ENCODE assay signal across 1 cellular context in genomic region chr20:47972916-47973309, GRCh38.
TF ChIP-seq lines count a peak whose summit lies in the region.

No MANE protein-coding gene starts in this region.

TF ChIP-seq in A549, 52 proteins besides CTCF, POLR2A, EP300 and RAD21 (continued from another document):
- TF ChIP-seq REST (IDR thresholded peaks at IDR 0.05) (no peak), ZC3H11A (IDR thresholded peaks at IDR 0.05) (no peak), HMGXB4 (CRISPR knock-in tag; IDR thresholded peaks at IDR 0.05; ENCODE audit: borderline replicate concordance) (no peak), BHLHE40 (IDR thresholded peaks at IDR 0.05; ENCODE audit: low read depth, low read length) (no peak), MAZ (IDR thresholded peaks at IDR 0.05; ENCODE audit: borderline replicate concordance, low read depth, low read length) (no peak), HOXB5 (CRISPR knock-in tag; IDR thresholded peaks at IDR 0.05) (no peak), USF2 (IDR thresholded peaks at IDR 0.05) (no peak), FOSB (CRISPR knock-in tag; IDR thresholded peaks at IDR 0.05) (no peak), CBX8 (IDR thresholded peaks at IDR 0.05) (no peak), HDAC2 (IDR thresholded peaks at IDR 0.05) (no peak)
